In the genomic region with DNA sequence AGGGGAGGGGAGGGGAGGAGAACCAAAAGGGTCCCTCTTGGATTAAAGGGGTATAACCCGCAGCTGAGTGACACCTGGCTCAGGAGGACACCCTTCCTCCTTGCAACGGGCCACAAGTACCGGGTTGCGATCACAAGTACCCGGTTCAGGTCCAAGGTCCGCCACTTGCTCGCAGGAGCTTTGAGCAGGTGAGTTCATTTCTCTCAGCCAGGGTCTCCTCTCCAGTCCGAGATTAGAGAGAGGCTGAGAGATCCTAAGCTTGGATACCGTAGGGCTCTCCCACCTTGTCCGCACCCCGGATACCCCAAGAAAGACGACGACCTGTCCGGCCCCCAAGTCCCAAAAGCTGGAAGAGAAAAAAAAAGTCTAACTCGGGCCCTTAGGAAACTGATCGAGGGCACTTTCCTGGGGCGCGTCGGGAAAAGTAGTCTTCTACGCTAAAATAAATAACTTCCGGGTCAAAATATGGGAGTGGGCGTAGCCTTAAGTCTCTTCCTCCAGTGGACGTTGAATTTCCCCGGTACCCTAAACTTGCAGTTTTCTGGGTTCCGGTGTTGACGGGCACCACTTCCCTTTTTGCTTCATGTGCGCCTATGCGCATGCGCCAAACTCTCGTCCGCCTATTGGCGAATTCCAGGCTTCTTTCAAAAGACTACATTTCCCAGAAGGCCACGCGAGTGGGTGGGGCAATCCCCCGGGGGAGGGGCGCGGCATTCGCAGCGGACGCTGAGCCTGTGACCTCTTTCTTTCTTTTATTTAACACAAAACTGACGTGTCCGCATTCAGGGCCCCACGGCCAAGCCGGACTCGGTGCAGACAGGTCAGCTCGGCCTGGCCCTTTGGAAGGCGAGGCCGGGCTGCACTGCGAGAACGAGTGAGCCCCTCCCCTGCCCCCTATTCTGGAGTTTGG, we compare ENCODE assay signal across 8 cellular contexts. TPM values are rescaled to one million over a fixed set of nuclear protein-coding genes. Genes with fewer than 3 reads are reported as not detected.
A peak's percentile ranks its signal among the peaks of the same experiment; 100 is the strongest.
DNase-seq lines count a peak whose midpoint lies in the region; ATAC-seq and TF ChIP-seq lines count a peak whose summit lies in the region.

No MANE protein-coding gene starts in this region.

- peak overlapping the region; percentile 60 for H2AK5ac ChIP-seq in neuronal stem cell (ENCODE audit: low read depth, low read length)

- CTCF ChIA-PET in activated naive CD4-positive, alpha-beta T cell treated with anti-CD3 and anti-CD28 coated beads for 36 hours (lab: Charles Lee), result interaction anchor here (0.9 to 1.9 kb wide), 7 partner anchors 22 to 202 kb away, joined by 3 to 5 read pairs (median 4); partner anchors contain the start of genes ASF1B and IL27RA

- H3K9me3 ChIP-seq in SJSA1 (replicated peaks) (no peaks in the 10 kb centered on the region), gastroesophageal sphincter (no peaks in the 10 kb centered on the region), neuronal stem cell (replicated peaks in 1 of 2; ENCODE audit: control insufficient read depth in 2 of 2, insufficient read depth in 1 of 2, low read depth in 1 of 2, low read length in 2 of 2) (no peaks in the 10 kb centered on the region), subcutaneous abdominal adipose tissue (ENCODE audit: control insufficient read depth in 5 of 5, low read length in 5 of 5) (no peaks in the 10 kb centered on the region)

- intact Hi-C loops in activated naive CD4-positive, alpha-beta T cell treated with anti-CD3 and anti-CD28 coated beads for 36 hours (cut with micrococcal nuclease), result loop anchor here (1.0 to 5.0 kb wide), 6 partner anchors 8 to 284 kb away; partner anchors contain the start of genes ASF1B, DCAF15, RFX1 and ZSWIM4

- no peak overlapping the region for H3K14ac ChIP-seq in neuronal stem cell (ENCODE audit: low read length)

- H3K4me3 Mint-ChIP-seq in activated naive CD4-positive, alpha-beta T cell treated with anti-CD3 and anti-CD28 coated beads for 36 hours, result peak overlapping the region; percentile 95

- H3K23ac ChIP-seq in neuronal stem cell (ENCODE audit: low read depth, low read length, poor library complexity), result peak overlapping the region; percentile 52

- H3K27me3 ChIP-seq in SJSA1 (replicated peaks) (no peaks in the 10 kb centered on the region), gastroesophageal sphincter (no peaks in the 10 kb centered on the region), neuronal stem cell (ENCODE audit: control insufficient read depth in 3 of 3, insufficient read depth in 3 of 3, low read depth in 1 of 3, low read length in 3 of 3) (no peaks in the 10 kb centered on the region), subcutaneous abdominal adipose tissue (ENCODE audit: control insufficient read depth in 5 of 5, insufficient read depth in 4 of 5, low read length in 5 of 5) (no peaks in the 10 kb centered on the region)

- TF ChIP-seq POLR2A in gastroesophageal sphincter (IDR thresholded peaks at IDR 0.05), result peak; percentile 78

- no peaks in the 10 kb centered on the region for H3K36me3 Mint-ChIP-seq in activated naive CD4-positive, alpha-beta T cell treated with anti-CD3 and anti-CD28 coated beads for 36 hours (ENCODE audit: low read depth)

- H3K27me3 Mint-ChIP-seq in activated naive CD4-positive, alpha-beta T cell treated with anti-CD3 and anti-CD28 coated beads for 36 hours (ENCODE audit: low read depth), result no peaks in the 10 kb centered on the region

- no peak overlapping the region for H2BK120ac ChIP-seq in neuronal stem cell (ENCODE audit: low read depth, low read length)

- H3K4me3 ChIP-seq in HFF-Myc (replicated peaks; ENCODE audit: low read depth, low read length), result peak overlapping the region; percentile 80
- peak overlapping the region; percentile 49 for H3K4me3 ChIP-seq in SJSA1
- H3K4me3 ChIP-seq in gastroesophageal sphincter, result peak overlapping the region; percentile 79 to 83
- H3K4me3 ChIP-seq in neuronal stem cell (ENCODE audit: low read length in 2 of 2), result peak overlapping the region; percentile 62 to 89
- peak overlapping the region; percentile 81 to 94 (median 86) for H3K4me3 ChIP-seq in subcutaneous abdominal adipose tissue (ENCODE audit: low read depth in 1 of 5, low read length in 5 of 5)

- ATAC-seq in gastroesophageal sphincter, result peak; percentile 98

- peak overlapping the region; percentile 36 for H3K27ac ChIP-seq in SJSA1
- peak overlapping the region; percentile 92 to 96 (median 96) for H3K27ac ChIP-seq in gastroesophageal sphincter
- peak overlapping the region; percentile 54 for H3K27ac ChIP-seq in neuronal stem cell (replicated peaks; ENCODE audit: low read length)
- H3K27ac ChIP-seq in subcutaneous abdominal adipose tissue (ENCODE audit: low read depth, low read length), result peak overlapping the region; percentile 94

- H3K4ac ChIP-seq in neuronal stem cell (ENCODE audit: low read length), result no peak overlapping the region

- no peak overlapping the region for H4K91ac ChIP-seq in neuronal stem cell (ENCODE audit: low read depth, low read length, poor library complexity)

- H3K36me3 ChIP-seq in SJSA1 (no peaks in the 10 kb centered on the region), gastroesophageal sphincter (no peaks in the 10 kb centered on the region), neuronal stem cell (replicated peaks in 1 of 2; ENCODE audit: control insufficient read depth in 2 of 2, insufficient read depth in 2 of 2, low read length in 2 of 2) (no peaks in the 10 kb centered on the region), subcutaneous abdominal adipose tissue (ENCODE audit: control insufficient read depth in 5 of 5, insufficient read depth in 5 of 5, low read length in 5 of 5) (no peaks in the 10 kb centered on the region)

- H2BK5ac ChIP-seq in neuronal stem cell (ENCODE audit: low read length), result peak overlapping the region; percentile 93

- H4K8ac ChIP-seq in neuronal stem cell (ENCODE audit: low read depth, low read length), result no peak overlapping the region

- H3K4me1 Mint-ChIP-seq in activated naive CD4-positive, alpha-beta T cell treated with anti-CD3 and anti-CD28 coated beads for 36 hours (ENCODE audit: low read depth), result peaks cover 11% of the 10 kb centered on the region

- H3K4me1 ChIP-seq in SJSA1 (replicated peaks) (peaks cover 13% of the 10 kb centered on the region), gastroesophageal sphincter (peaks cover 0 to 27% (median 19%) of the 10 kb centered on the region in 3 donors), neuronal stem cell (ENCODE audit: control insufficient read depth in 2 of 2, insufficient read depth in 1 of 2, low read depth in 1 of 2, low read length in 2 of 2) (peaks cover 0 to 5% of the 10 kb centered on the region in 2 donors), subcutaneous abdominal adipose tissue (ENCODE audit: control insufficient read depth in 5 of 5, insufficient read depth in 5 of 5, low read length in 5 of 5) (peaks cover 3 to 26% (median 24%) of the 10 kb centered on the region in 5 donors)

- peak overlapping the region; percentile 91 for H3K27ac Mint-ChIP-seq in activated naive CD4-positive, alpha-beta T cell treated with anti-CD3 and anti-CD28 coated beads for 36 hours

- DNase-seq in GM04503 (ENCODE audit: low read depth) (peak; percentile 97), HFF-Myc (ENCODE audit: extremely low read depth, low read depth) (peak; percentile 99), MV-4-11 (lab: John Stamatoyannopoulos, UW) (peak; percentile 100), SJSA1 (ENCODE audit: low read depth in 1 of 2, low spot score in 2 of 2) (peak; percentile 97 to 99), neuronal stem cell (ENCODE audit: low spot score) (peak; percentile 99)
- peak; percentile 100 for DNase-seq in activated naive CD4-positive, alpha-beta T cell treated with anti-CD3 and anti-CD28 coated beads for 36 hours

- peak overlapping the region; percentile 88 for H2BK15ac ChIP-seq in neuronal stem cell (ENCODE audit: low read length)

- TF ChIP-seq CTCF in HFF-Myc (IDR thresholded peaks at IDR 0.05; ENCODE audit: low read depth, low read length, missing control alignments), result no peak
- TF ChIP-seq CTCF in gastroesophageal sphincter (IDR thresholded peaks at IDR 0.05), result peak in 2 of 4 experiments; percentile 7 to 24

- no peaks in the 10 kb centered on the region for H3K79me1 ChIP-seq in neuronal stem cell (ENCODE audit: low read depth, low read length)

- no peak for TF ChIP-seq EP300 in gastroesophageal sphincter (IDR thresholded peaks at IDR 0.05)

- H3K18ac ChIP-seq in neuronal stem cell (ENCODE audit: low read length), result peak overlapping the region; percentile 91

- no peak overlapping the region for H2BK12ac ChIP-seq in neuronal stem cell (ENCODE audit: low read length)

- H3K9ac ChIP-seq in neuronal stem cell (ENCODE audit: low read depth, low read length, poor library complexity) (peak overlapping the region; percentile 72), subcutaneous abdominal adipose tissue (ENCODE audit: low read length in 5 of 5) (peak overlapping the region; percentile 39 to 97 (median 92))

- H2AFZ ChIP-seq in neuronal stem cell (ENCODE audit: low read length), result peak overlapping the region; percentile 90

- WGBS in gastroesophageal sphincter (ENCODE audit: low coverage in 1 of 2), 2 donors, result 0 to 1% methylated on average over 6 to 18 of the region's 50 CpGs
- no CpG with 5 or more reads among the region's 50 CpGs for WGBS in neuronal stem cell (ENCODE audit: extremely low coverage in 2 of 2, insufficient read length in 2 of 2, insufficient replicate concordance in 1 of 2), 2 donors

- H3K9me3 Mint-ChIP-seq in activated naive CD4-positive, alpha-beta T cell treated with anti-CD3 and anti-CD28 coated beads for 36 hours, result no peaks in the 10 kb centered on the region

- H3K4me2 ChIP-seq in neuronal stem cell (ENCODE audit: insufficient read depth, low read length, poor library complexity, severe bottlenecking), result peak overlapping the region; percentile 98

RNA-seq across cellular contexts. Expression of gene C19orf67, which starts 4.4 kb away (rescaled TPM):
- total RNA-seq in SJSA1 (2014; rRNA removed; shearing (Covaris generic)), result not detected in 2 replicates
- total RNA-seq in activated naive CD4-positive, alpha-beta T cell treated with anti-CD3 and anti-CD28 coated beads for 36 hours, result not detected
- not detected for total RNA-seq in gastroesophageal sphincter
- polyA plus RNA-seq in neuronal stem cell (2013, experiment 1 of 2), result not detected
- not detected for polyA plus RNA-seq in neuronal stem cell (2013, experiment 2 of 2)

RNA-seq across cellular contexts. Expression of gene MISP3, which starts 8.6 kb away (rescaled TPM):
- total RNA-seq in SJSA1 (2014; rRNA removed; shearing (Covaris generic)), result 0.34 TPM in 1 of 2 replicates, not detected in the other
- total RNA-seq in activated naive CD4-positive, alpha-beta T cell treated with anti-CD3 and anti-CD28 coated beads for 36 hours, result under 1 TPM; 0.45 to 0.96 TPM
- total RNA-seq in gastroesophageal sphincter, result 1 to 10 TPM; 2.7 to 9.5 (median 5.6) TPM
- polyA plus RNA-seq in neuronal stem cell (2013, experiment 1 of 2), result 1.6 TPM
- polyA plus RNA-seq in neuronal stem cell (2013, experiment 2 of 2), result 1.7 TPM

RNA-seq across cellular contexts. Expression of gene SAMD1, which starts 9.4 kb away (rescaled TPM):
- 64.1 and 130 TPM in 2 replicates for total RNA-seq in SJSA1 (2014; rRNA removed; shearing (Covaris generic))
- 10 to 100 TPM; 50.9 to 53.0 TPM for total RNA-seq in activated naive CD4-positive, alpha-beta T cell treated with anti-CD3 and anti-CD28 coated beads for 36 hours
- total RNA-seq in gastroesophageal sphincter, result 10 to 100 TPM; 21.9 to 61.3 (median 41.3) TPM
- 57.9 TPM for polyA plus RNA-seq in neuronal stem cell (2013, experiment 1 of 2)
- polyA plus RNA-seq in neuronal stem cell (2013, experiment 2 of 2), result 59.2 TPM

RNA-seq across cellular contexts. Expression of gene PALM3, which starts 19.3 kb away (rescaled TPM):
- total RNA-seq in SJSA1 (2014; rRNA removed; shearing (Covaris generic)), result not detected in 2 replicates
- not detected for total RNA-seq in activated naive CD4-positive, alpha-beta T cell treated with anti-CD3 and anti-CD28 coated beads for 36 hours
- not detected for total RNA-seq in gastroesophageal sphincter
- polyA plus RNA-seq in neuronal stem cell (2013, experiment 1 of 2), result 10.2 TPM
- polyA plus RNA-seq in neuronal stem cell (2013, experiment 2 of 2), result 10.4 TPM

RNA-seq across cellular contexts. Expression of gene PRKACA, which starts 36.4 kb away (rescaled TPM):
- total RNA-seq in SJSA1 (2014; rRNA removed; shearing (Covaris generic)), result 18.2 and 48.9 TPM in 2 replicates
- total RNA-seq in activated naive CD4-positive, alpha-beta T cell treated with anti-CD3 and anti-CD28 coated beads for 36 hours, result 10 to 100 TPM; 48.2 to 60.0 TPM
- 100 to 1,000 TPM in 1 of 4 donors, 10 to 100 TPM in 3; 62.3 to 138 (median 76.6) TPM for total RNA-seq in gastroesophageal sphincter
- polyA plus RNA-seq in neuronal stem cell (2013, experiment 1 of 2), result 66.8 TPM
- 67.2 TPM for polyA plus RNA-seq in neuronal stem cell (2013, experiment 2 of 2)

Comparison
In these comparisons a context has a peak if more than half of its experiments do, and no peak if none do; other contexts are left out.
1. Peak in every context shown above with its lines: DNase-seq, ATAC-seq, H3K4me3 ChIP-seq and H3K27ac ChIP-seq.
2. H3K27ac ChIP-seq: peak in every context shown above with its lines; median percentile 96 in gastroesophageal sphincter; 94 in subcutaneous abdominal adipose tissue; 54 in neuronal stem cell; 36 in SJSA1.